In the genomic region with DNA sequence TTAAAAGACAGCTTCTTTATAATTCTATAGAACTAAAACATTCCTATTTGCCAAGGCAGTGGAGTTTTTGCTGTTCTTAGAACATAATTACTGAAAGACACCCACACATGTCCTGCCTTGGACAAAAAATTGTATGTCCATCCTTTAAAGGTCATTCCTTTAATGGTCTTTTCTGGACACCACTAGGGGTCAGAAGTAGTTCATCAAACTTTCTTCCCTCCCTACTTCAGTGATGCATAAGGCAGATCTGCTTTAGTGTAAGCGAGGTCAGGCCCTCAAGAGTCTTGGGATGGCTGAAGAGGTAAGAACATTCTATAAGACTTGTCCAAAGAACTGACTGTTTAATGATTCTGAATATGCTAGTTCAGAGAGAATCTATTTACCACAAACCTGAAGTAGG, we compare ENCODE assay signal across 9 cellular contexts. TPM values are rescaled to one million over a fixed set of nuclear protein-coding genes. Genes with fewer than 3 reads are reported as not detected.
DNase-seq lines count a peak whose midpoint lies in the region; ATAC-seq and TF ChIP-seq lines count a peak whose summit lies in the region.
"Had no signal": no experiment of that assay in that cellular context is flagged by ENCODE, and none has a peak within 500 bp of the region (broad histone marks: within the 10 kb centered on the region; RNA-seq: fewer than 3 reads in every experiment).

No MANE protein-coding gene starts in this region.

- WGBS in lung, 2 donors = 17 to 57% methylated on average over 1 of the region's 1 CpG

- no peak overlapping the region for H3K9ac ChIP-seq in KMS-11

- no peak overlapping the region for H3K4me2 ChIP-seq in KMS-11

- no peaks in the 10 kb centered on the region for H4K20me1 ChIP-seq in KMS-11 (ENCODE audit: insufficient read depth)

- H2AFZ ChIP-seq in KMS-11 (ENCODE audit: low read depth) = no peak overlapping the region

- no peak overlapping the region for H3K4me3 Mint-ChIP-seq in Caco-2 (ENCODE audit: unreplicated experiment)

- H3K4me1 Mint-ChIP-seq in Caco-2 (ENCODE audit: low read depth, unreplicated experiment) = no peaks in the 10 kb centered on the region

- no TSS peak for BruUV-seq in Caco-2 (replicated peaks; lab: Mats Ljungman, UMichigan)

- POLR2A ChIA-PET in Caco-2 (lab: Charles Lee) = no interaction called here

- peaks cover 8% of the 10 kb centered on the region for H3K27me3 Mint-ChIP-seq in Caco-2 (ENCODE audit: insufficient read depth, unreplicated experiment)

- H3K9me3 ChIP-seq in Caco-2 = no peaks in the 10 kb centered on the region
- no peaks in the 10 kb centered on the region for H3K9me3 ChIP-seq in lung (ENCODE audit: control insufficient read depth in 2 of 2, insufficient read depth in 1 of 2, low read length in 1 of 2)

- H3K4me3 ChIP-seq in Caco-2 (ENCODE audit: low read depth, low read length) (no peak overlapping the region), KMS-11 (IDR thresholded peaks at IDR 0.05; ENCODE audit: insufficient read depth, low read depth, low read length) (no peak overlapping the region), lung (no peak overlapping the region)
- H3K4me3 ChIP-seq: skin epidermis had no signal

- peak; percentile 49 to 73 for TF ChIP-seq CTCF in Caco-2 (IDR thresholded peaks at IDR 0.05; ENCODE audit: insufficient read depth in 1 of 2, low read depth in 1 of 2, low read length in 1 of 2, severe bottlenecking in 1 of 2, unreplicated experiment in 1 of 2)
- TF ChIP-seq CTCF in KMS-11 (conservative IDR thresholded peaks at IDR 0.05; ENCODE audit: low read depth, low read length) = peak; percentile 72
- peak; percentile 8 for TF ChIP-seq CTCF in lung (IDR thresholded peaks at IDR 0.05; ENCODE audit: control extremely low read depth, extremely low read depth)

- ATAC-seq in GM19324 (IDR thresholded peaks at IDR 0.05; ENCODE audit: low FRiP score, unreplicated experiment) (peak; percentile 74), lung (ENCODE audit: insufficient read depth, low FRiP score) (no peak), HG02571 (IDR thresholded peaks at IDR 0.05; ENCODE audit: unreplicated experiment) (no peak)

- no peaks in the 10 kb centered on the region for H3K36me3 Mint-ChIP-seq in Caco-2 (ENCODE audit: insufficient read depth, unreplicated experiment)

- intact Hi-C loops in Caco-2 (cut with micrococcal nuclease; ENCODE audit: unreplicated experiment) = loop anchor here (1.0 to 10.0 kb wide), 6 partner anchors 80 to 604 kb away; a partner anchor contains a TSS

- no peaks in the 10 kb centered on the region for H3K27me3 ChIP-seq in Caco-2 (replicated peaks; ENCODE audit: control insufficient read depth, insufficient read depth, low read length)
- H3K27me3 ChIP-seq in KMS-11 (ENCODE audit: insufficient read depth, low read depth) = no peaks in the 10 kb centered on the region
- H3K27me3 ChIP-seq in lung (ENCODE audit: control insufficient read depth, insufficient read depth) = no peaks in the 10 kb centered on the region

- no peaks in the 10 kb centered on the region for H3K36me3 ChIP-seq in Caco-2 (ENCODE audit: control insufficient read depth, insufficient read depth, low read length)
- no peaks in the 10 kb centered on the region for H3K36me3 ChIP-seq in KMS-11 (ENCODE audit: insufficient read depth)
- H3K36me3 ChIP-seq in lung (ENCODE audit: control insufficient read depth in 2 of 2, insufficient read depth in 2 of 2, low read length in 2 of 2) = no peaks in the 10 kb centered on the region

- no peak overlapping the region for H3K27ac Mint-ChIP-seq in Caco-2 (ENCODE audit: unreplicated experiment)

- no peaks in the 10 kb centered on the region for H3K9me3 Mint-ChIP-seq in Caco-2 (ENCODE audit: unreplicated experiment)

- no peaks in the 10 kb centered on the region for H3K79me2 ChIP-seq in KMS-11 (ENCODE audit: insufficient read depth, low read depth)

- CTCF ChIA-PET in Caco-2 (lab: Charles Lee) = no interaction called here

- H3K27ac ChIP-seq in KMS-11 = no peak overlapping the region
- H3K27ac ChIP-seq in lung (ENCODE audit: low read depth in 1 of 2, low read length in 1 of 2) = no peak overlapping the region
- H3K27ac ChIP-seq: skin epidermis had no signal

- no peaks in the 10 kb centered on the region for H3K4me1 ChIP-seq in Caco-2
- no peaks in the 10 kb centered on the region for H3K4me1 ChIP-seq in KMS-11 (ENCODE audit: low read depth, poor library complexity, severe bottlenecking)
- H3K4me1 ChIP-seq in lung (ENCODE audit: control insufficient read depth in 2 of 2, insufficient read depth in 2 of 2, low read length in 2 of 2) = no peaks in the 10 kb centered on the region

- DNase-seq in Caco-2 (peak; percentile 42 to 61), astrocyte of the hippocampus (ENCODE audit: low read depth, low spot score) (peak; percentile 61), lung (ENCODE audit: low spot score) (no peak)
- no peak for DNase-seq in effector CD4-positive, alpha-beta T cell
- no peak for DNase-seq in activated CD8-positive, alpha-beta memory T cell treated with anti-CD3 and anti-CD28 coated beads for 24 hours

RNA-seq across cellular contexts. Expression of a gene that starts 4.3 kb away (rescaled TPM):
- total RNA-seq in Caco-2 (2022) = not detected in 2 replicates
- total RNA-seq in lung = not detected
- not detected for polyA plus RNA-seq in lung

RNA-seq across cellular contexts. Expression of a gene that starts 22.1 kb away (rescaled TPM):
- total RNA-seq in Caco-2 (2022) = not detected in 2 replicates
- 1,000 to 10,000 TPM in 1 of 2 donors, 100 to 1,000 TPM in 1; 848 to 1,072 TPM for total RNA-seq in lung
- 100 to 1,000 TPM in 1 of 2 donors, 10 to 100 TPM in 1; 39.4 to 454 TPM for polyA plus RNA-seq in lung

RNA-seq across cellular contexts. Expression of a gene that starts 29.5 kb away (rescaled TPM):
- total RNA-seq in Caco-2 (2022) (not detected in 2 replicates), lung (1 to 10 TPM in 1 of 2 donors, not detected in 1; 1.1 TPM)
- polyA plus RNA-seq in lung = under 1 TPM; 0.24 to 0.66 TPM

RNA-seq across cellular contexts. Expression of a gene that starts 44.9 kb away (rescaled TPM):
- total RNA-seq in Caco-2 (2022) (not detected in 2 replicates), lung (10 to 100 TPM in 1 of 2 donors, 1 to 10 TPM in 1; 1.6 to 60.9 TPM)
- under 1 TPM in 1 of 2 donors, not detected in 1; 0.56 TPM for polyA plus RNA-seq in lung

RNA-seq across cellular contexts. Expression of a gene that starts 49.8 kb away (rescaled TPM):
- total RNA-seq in Caco-2 (2022) = not detected in 2 replicates
- total RNA-seq in lung = over 10,000 TPM in 1 of 2 donors, 1 to 10 TPM in 1; 8.2 to 13,246 TPM
- polyA plus RNA-seq in lung = under 1 TPM; 0.31 to 1.00 TPM

Comparison
In these comparisons a context has a peak if more than half of its experiments do, and no peak if none do; other contexts are left out.
1. DNase-seq: peak in Caco-2 (2 of 2) and astrocyte of the hippocampus (single experiment); none in lung (single experiment), effector CD4-positive, alpha-beta T cell (single experiment) and activated CD8-positive, alpha-beta memory T cell treated with anti-CD3 and anti-CD28 coated beads for 24 hours (single experiment).
2. CTCF ChIP-seq: peak in every context shown above with its lines; median percentile 72 in KMS-11; 61 in Caco-2; 8 in lung.